Comparison of ENCODE assay signal across 23 cellular contexts in genomic region chr3:42022355-42022754, GRCh38.
DNase-seq lines count a peak whose midpoint lies in the region; ATAC-seq and TF ChIP-seq lines count a peak whose summit lies in the region.
"Had no signal": no experiment of that assay in that cellular context is flagged by ENCODE, and none has a peak within 500 bp of the region (broad histone marks: within the 10 kb centered on the region; RNA-seq: fewer than 3 reads in every experiment).

No MANE protein-coding gene starts in this region.

- 65 to 71% methylated on average over 7 of the region's 7 CpGs for WGBS in transverse colon (ENCODE audit: low coverage in 1 of 2), 2 donors

- in situ Hi-C loops in transverse colon (cut with MboI; ENCODE audit: low pct_ligation_motif_present in 1 of 4, low pct_unique_long_range_greater_than_20kb in 1 of 4, low sequenced_read_pairs in 3 of 4), result no loop called here

- no peak overlapping the region for H3K4me3 ChIP-seq in transverse colon
- H3K4me3 ChIP-seq: A549, GM12878, upper lobe of right lung had no signal

- peaks cover 59 to 86% (median 65%) of the 10 kb centered on the region in 4 donors for H3K4me1 ChIP-seq in transverse colon

- no peak for TF ChIP-seq EP300 in transverse colon (IDR thresholded peaks at IDR 0.05; ENCODE audit: low read depth)

- no peak overlapping the region for H3K4me3 Mint-ChIP-seq in activated naive CD8-positive, alpha-beta T cell treated with anti-CD3 and anti-CD28 coated beads, Interleukin-2, amount 50 U/mL, for 24 hours
- H3K4me3 Mint-ChIP-seq in activated naive CD8-positive, alpha-beta T cell treated with anti-CD3 and anti-CD28 coated beads for 36 hours, result no peak overlapping the region
- peak overlapping the region in 3 of 5 experiments; percentile 8 to 49 (median 21) for H3K4me3 Mint-ChIP-seq in brain
- H3K4me3 Mint-ChIP-seq in stimulated activated memory B cell treated with anti-CD40 and anti-IgM and Interleukin-4, amounts not matched to agents 10 μg/mL and 1 μg/mL and 100 μg/mL, for 72 hours, result no peak overlapping the region
- H3K4me3 Mint-ChIP-seq in activated T-helper 17 cell treated with anti-CD3 and anti-CD28 coated beads, Interleukin-2, amount 50 U/mL, for 72 hours, result no peak overlapping the region
- H3K4me3 Mint-ChIP-seq: activated naive CD4-positive, alpha-beta T cell treated with anti-CD3 and anti-CD28 coated beads for 36 hours; endodermal cell had no signal

- TF ChIP-seq POLR2A in transverse colon (IDR thresholded peaks at IDR 0.05), result no peak

- peaks cover 93% of the 10 kb centered on the region for H3K4me1 Mint-ChIP-seq in activated naive CD8-positive, alpha-beta T cell treated with anti-CD3 and anti-CD28 coated beads, Interleukin-2, amount 50 U/mL, for 24 hours
- H3K4me1 Mint-ChIP-seq in activated naive CD8-positive, alpha-beta T cell treated with anti-CD3 and anti-CD28 coated beads for 36 hours, result peaks cover 59% of the 10 kb centered on the region
- H3K4me1 Mint-ChIP-seq in brain, result peaks cover 97% of the 10 kb centered on the region
- peaks cover 89% of the 10 kb centered on the region for H3K4me1 Mint-ChIP-seq in stimulated activated memory B cell treated with anti-CD40 and anti-IgM and Interleukin-4, amounts not matched to agents 10 μg/mL and 1 μg/mL and 100 μg/mL, for 72 hours
- peaks cover 38% of the 10 kb centered on the region for H3K4me1 Mint-ChIP-seq in activated T-helper 17 cell treated with anti-CD3 and anti-CD28 coated beads, Interleukin-2, amount 50 U/mL, for 72 hours

- H3K27me3 ChIP-seq in transverse colon, result no peaks in the 10 kb centered on the region
- H3K27me3 ChIP-seq: upper lobe of right lung had no signal

- H3K9me3 Mint-ChIP-seq in activated naive CD8-positive, alpha-beta T cell treated with anti-CD3 and anti-CD28 coated beads, Interleukin-2, amount 50 U/mL, for 24 hours, result no peaks in the 10 kb centered on the region
- no peaks in the 10 kb centered on the region for H3K9me3 Mint-ChIP-seq in activated naive CD8-positive, alpha-beta T cell treated with anti-CD3 and anti-CD28 coated beads for 36 hours
- no peaks in the 10 kb centered on the region for H3K9me3 Mint-ChIP-seq in brain
- H3K9me3 Mint-ChIP-seq in stimulated activated memory B cell treated with anti-CD40 and anti-IgM and Interleukin-4, amounts not matched to agents 10 μg/mL and 1 μg/mL and 100 μg/mL, for 72 hours, result no peaks in the 10 kb centered on the region
- no peaks in the 10 kb centered on the region for H3K9me3 Mint-ChIP-seq in activated T-helper 17 cell treated with anti-CD3 and anti-CD28 coated beads, Interleukin-2, amount 50 U/mL, for 72 hours
- H3K9me3 Mint-ChIP-seq: activated CD4-positive, alpha-beta T cell treated with anti-CD3 and anti-CD28 coated beads, Interleukin-2, amount 10 ng/mL, durations not matched to agents 24 days and 14 days; activated naive CD4-positive, alpha-beta T cell treated with anti-CD3 and anti-CD28 coated beads for 36 hours; endodermal cell had no signal

- H3K36me3 ChIP-seq in transverse colon, result no peaks in the 10 kb centered on the region
- H3K36me3 ChIP-seq: upper lobe of right lung had no signal

- peak overlapping the region; percentile 61 for H3K27ac Mint-ChIP-seq in activated naive CD8-positive, alpha-beta T cell treated with anti-CD3 and anti-CD28 coated beads, Interleukin-2, amount 50 U/mL, for 24 hours
- no peak overlapping the region for H3K27ac Mint-ChIP-seq in activated naive CD8-positive, alpha-beta T cell treated with anti-CD3 and anti-CD28 coated beads for 36 hours
- peak overlapping the region; percentile 10 to 99 (median 82) for H3K27ac Mint-ChIP-seq in brain
- H3K27ac Mint-ChIP-seq in stimulated activated memory B cell treated with anti-CD40 and anti-IgM and Interleukin-4, amounts not matched to agents 10 μg/mL and 1 μg/mL and 100 μg/mL, for 72 hours, result peak overlapping the region; percentile 8
- H3K27ac Mint-ChIP-seq in activated T-helper 17 cell treated with anti-CD3 and anti-CD28 coated beads, Interleukin-2, amount 50 U/mL, for 72 hours, result no peak overlapping the region
- H3K27ac Mint-ChIP-seq: activated naive CD4-positive, alpha-beta T cell treated with anti-CD3 and anti-CD28 coated beads for 36 hours had no signal

- H3K9me3 ChIP-seq in transverse colon, result no peaks in the 10 kb centered on the region
- H3K9me3 ChIP-seq: A549, upper lobe of right lung had no signal

- no peak for ATAC-seq in activated naive CD8-positive, alpha-beta T cell treated with anti-CD3 and anti-CD28 coated beads, Interleukin-2, amount 50 U/mL, for 24 hours
- ATAC-seq in stimulated activated memory B cell treated with anti-CD40 and anti-IgM and Interleukin-4, amounts not matched to agents 10 μg/mL and 1 μg/mL and 100 μg/mL, for 72 hours, result no peak
- ATAC-seq in activated T-helper 17 cell treated with anti-CD3 and anti-CD28 coated beads, Interleukin-2, amount 50 U/mL, for 72 hours (replicated peaks), result no peak
- ATAC-seq: A549, GM12878, HCT116, sciatic nerve, upper lobe of right lung had no signal

- H3K36me3 Mint-ChIP-seq in activated naive CD8-positive, alpha-beta T cell treated with anti-CD3 and anti-CD28 coated beads, Interleukin-2, amount 50 U/mL, for 24 hours (ENCODE audit: low read depth), result peaks cover 6% of the 10 kb centered on the region
- H3K36me3 Mint-ChIP-seq in activated naive CD8-positive, alpha-beta T cell treated with anti-CD3 and anti-CD28 coated beads for 36 hours, result peaks cover 4% of the 10 kb centered on the region
- peaks cover 3% of the 10 kb centered on the region for H3K36me3 Mint-ChIP-seq in brain
- H3K36me3 Mint-ChIP-seq in stimulated activated memory B cell treated with anti-CD40 and anti-IgM and Interleukin-4, amounts not matched to agents 10 μg/mL and 1 μg/mL and 100 μg/mL, for 72 hours, result peaks cover 12% of the 10 kb centered on the region
- no peaks in the 10 kb centered on the region for H3K36me3 Mint-ChIP-seq in activated T-helper 17 cell treated with anti-CD3 and anti-CD28 coated beads, Interleukin-2, amount 50 U/mL, for 72 hours (ENCODE audit: low read depth)

- H3K27me3 Mint-ChIP-seq in activated naive CD8-positive, alpha-beta T cell treated with anti-CD3 and anti-CD28 coated beads, Interleukin-2, amount 50 U/mL, for 24 hours, result peaks cover 3% of the 10 kb centered on the region
- no peaks in the 10 kb centered on the region for H3K27me3 Mint-ChIP-seq in activated naive CD8-positive, alpha-beta T cell treated with anti-CD3 and anti-CD28 coated beads for 36 hours
- no peaks in the 10 kb centered on the region for H3K27me3 Mint-ChIP-seq in brain
- no peaks in the 10 kb centered on the region for H3K27me3 Mint-ChIP-seq in stimulated activated memory B cell treated with anti-CD40 and anti-IgM and Interleukin-4, amounts not matched to agents 10 μg/mL and 1 μg/mL and 100 μg/mL, for 72 hours
- H3K27me3 Mint-ChIP-seq in activated T-helper 17 cell treated with anti-CD3 and anti-CD28 coated beads, Interleukin-2, amount 50 U/mL, for 72 hours, result no peaks in the 10 kb centered on the region
- H3K27me3 Mint-ChIP-seq: activated CD4-positive, alpha-beta T cell treated with anti-CD3 and anti-CD28 coated beads, Interleukin-2, amount 10 ng/mL, durations not matched to agents 24 days and 14 days had no signal

- no peak for DNase-seq in activated naive CD8-positive, alpha-beta T cell treated with anti-CD3 and anti-CD28 coated beads, Interleukin-2, amount 50 U/mL, for 24 hours
- DNase-seq in activated naive CD8-positive, alpha-beta T cell treated with anti-CD3 and anti-CD28 coated beads for 36 hours, result no peak
- DNase-seq in myocyte (ENCODE audit: low read depth) (peak; percentile 35), NCI-H345 treated with DMSO at 0.1 percent for 48 hours (lab: John Stamatoyannopoulos, UW; ENCODE audit: unreplicated experiment) (no peak), transverse colon (no peak)
- DNase-seq: activated CD4-positive, alpha-beta T cell treated with anti-CD3 and anti-CD28 coated beads, Interleukin-2, amount 10 ng/mL, durations not matched to agents 24 days and 14 days; activated naive CD4-positive, alpha-beta T cell treated with anti-CD3 and anti-CD28 coated beads for 36 hours; activated T-cell treated with anti-CD3 and anti-CD28 coated beads for 4 hours; DMS153; endodermal cell; NCI-H524; stimulated activated CD4-positive, alpha-beta T cell treated with anti-CD3 and anti-CD28 coated beads, Interleukin-1b, Interleukin-23, amount 100 ng/mL, for 48 hours; stimulated activated naive CD4-positive, alpha-beta T cell treated with Interleukin-2 at 50 U/mL for 16 hours; SW 1271; upper lobe of right lung had no signal

- TF ChIP-seq CTCF in brain (conservative IDR thresholded peaks at IDR 0.05) (no peak), transverse colon (IDR thresholded peaks at IDR 0.05) (no peak)

- H3K27ac ChIP-seq in transverse colon, result peak overlapping the region in 2 of 4 donors; percentile 44 to 57
- H3K27ac ChIP-seq: C4-2B, upper lobe of right lung had no signal

- intact Hi-C loops in transverse colon (cut with DNase I; ENCODE audit: low total_unique reads), result no loop called here

Comparison
In these comparisons a context has a peak if more than half of its experiments do, and no peak if none do; other contexts are left out.
1. H3K27ac Mint-ChIP-seq: peak in activated naive CD8-positive, alpha-beta T cell treated with anti-CD3 and anti-CD28 coated beads, Interleukin-2, amount 50 U/mL, for 24 hours (single experiment), brain (5 of 5) and stimulated activated memory B cell treated with anti-CD40 and anti-IgM and Interleukin-4, amounts not matched to agents 10 μg/mL and 1 μg/mL and 100 μg/mL, for 72 hours (single experiment); none in activated naive CD8-positive, alpha-beta T cell treated with anti-CD3 and anti-CD28 coated beads for 36 hours (single experiment) and activated T-helper 17 cell treated with anti-CD3 and anti-CD28 coated beads, Interleukin-2, amount 50 U/mL, for 72 hours (single experiment).
2. H3K4me3 Mint-ChIP-seq: peak in brain (3 of 5); none in activated naive CD8-positive, alpha-beta T cell treated with anti-CD3 and anti-CD28 coated beads, Interleukin-2, amount 50 U/mL, for 24 hours (single experiment), activated naive CD8-positive, alpha-beta T cell treated with anti-CD3 and anti-CD28 coated beads for 36 hours (single experiment), stimulated activated memory B cell treated with anti-CD40 and anti-IgM and Interleukin-4, amounts not matched to agents 10 μg/mL and 1 μg/mL and 100 μg/mL, for 72 hours (single experiment) and activated T-helper 17 cell treated with anti-CD3 and anti-CD28 coated beads, Interleukin-2, amount 50 U/mL, for 72 hours (single experiment).